Comparison of ENCODE assay signal across 8 cellular contexts in the genomic region with DNA sequence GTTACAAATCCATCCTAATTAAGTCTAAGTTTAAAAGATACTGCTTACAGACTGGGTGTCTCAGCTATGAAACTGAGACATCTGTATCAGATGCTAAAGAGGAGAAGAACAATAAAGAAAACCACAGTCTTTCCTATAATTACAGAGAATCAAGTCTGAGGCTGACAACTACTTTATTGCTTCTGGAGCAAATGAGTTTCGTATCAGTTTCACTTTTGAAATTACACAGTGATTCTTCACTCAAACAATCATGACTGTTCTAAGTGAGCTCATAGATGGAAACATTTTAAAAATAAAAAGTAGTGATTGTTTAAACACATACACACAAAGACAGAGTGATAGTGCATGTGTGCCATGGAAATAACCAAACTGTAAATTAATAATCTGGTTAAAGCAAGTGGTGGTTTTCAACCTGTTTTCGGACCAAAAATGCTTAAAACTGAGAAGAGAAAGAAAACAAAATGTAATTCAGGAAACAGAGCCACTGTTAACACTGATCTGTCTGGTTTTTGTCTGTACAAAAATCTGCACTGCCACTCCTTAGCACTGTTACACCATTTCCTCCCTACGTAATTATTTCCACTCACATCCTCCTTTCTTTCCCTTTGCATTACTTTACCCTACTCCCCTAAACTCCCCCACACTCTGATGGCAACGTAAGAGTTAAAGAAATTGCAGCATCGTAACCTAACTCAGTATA. TPM values are rescaled to one million over a fixed set of nuclear protein-coding genes. Genes with fewer than 3 reads are reported as not detected.
DNase-seq lines count a peak whose midpoint lies in the region; ATAC-seq and TF ChIP-seq lines count a peak whose summit lies in the region.

No MANE protein-coding gene starts in this region.

- no peak for TF ChIP-seq CTCF in GM10266 (IDR thresholded peaks at IDR 0.05; ENCODE audit: control insufficient read depth, insufficient read depth, low read depth, missing control alignments)
- TF ChIP-seq CTCF in cardiac muscle cell (IDR thresholded peaks at IDR 0.05; ENCODE audit: low read depth, low read length) = no peak

- H3K36me3 ChIP-seq in Karpas-422 (ENCODE audit: insufficient read depth, low read length) (peaks cover 51% of the 10 kb centered on the region), cardiac muscle cell (peaks cover 5% of the 10 kb centered on the region)

- H3K4me3 Mint-ChIP-seq in activated T-helper 1 cell treated with anti-CD3 and anti-CD28 coated beads, Interleukin-12 subunit alpha, Interleukin-12 subunit beta, Interleukin-2, Interleukin-4 antibody, amounts not matched to agents 30 ng/mL and 10 ng/mL and 1 ng/mL, durations not matched to agents 14 hours and 24 hours and 36 hours = peak overlapping the region; percentile 80

- ATAC-seq in GM21619 (IDR thresholded peaks at IDR 0.05; ENCODE audit: unreplicated experiment) = peak; percentile 66

- H3K4me1 ChIP-seq in Karpas-422 (ENCODE audit: low read length) (peaks cover 45% of the 10 kb centered on the region), cardiac muscle cell (ENCODE audit: low read depth) (no peaks in the 10 kb centered on the region)

- DNase-seq in GM10266 (ENCODE audit: extremely low spot score) (peak; percentile 58), Karpas-422 (no peak), cardiac muscle cell (ENCODE audit: low read depth in 1 of 2, low spot score in 1 of 2) (peak in 1 of 2 donors; percentile 89), skeletal muscle cell (ENCODE audit: low read depth) (no peak), HK-2 (ENCODE audit: unreplicated experiment) (no peak), NCI-H128 (lab: John Stamatoyannopoulos, UW; ENCODE audit: unreplicated experiment) (no peak)
- peak; percentile 32 for DNase-seq in activated T-helper 1 cell treated with anti-CD3 and anti-CD28 coated beads, Interleukin-12 subunit alpha, Interleukin-12 subunit beta, Interleukin-2, Interleukin-4 antibody, amounts not matched to agents 30 ng/mL and 10 ng/mL and 1 ng/mL, durations not matched to agents 14 hours and 24 hours and 36 hours (ENCODE audit: low spot score)

- H3K4me1 Mint-ChIP-seq in activated T-helper 1 cell treated with anti-CD3 and anti-CD28 coated beads, Interleukin-12 subunit alpha, Interleukin-12 subunit beta, Interleukin-2, Interleukin-4 antibody, amounts not matched to agents 30 ng/mL and 10 ng/mL and 1 ng/mL, durations not matched to agents 14 hours and 24 hours and 36 hours (ENCODE audit: low read depth) = peaks cover 63% of the 10 kb centered on the region

- H3K27me3 Mint-ChIP-seq in activated T-helper 1 cell treated with anti-CD3 and anti-CD28 coated beads, Interleukin-12 subunit alpha, Interleukin-12 subunit beta, Interleukin-2, Interleukin-4 antibody, amounts not matched to agents 30 ng/mL and 10 ng/mL and 1 ng/mL, durations not matched to agents 14 hours and 24 hours and 36 hours (ENCODE audit: insufficient read depth) = no peaks in the 10 kb centered on the region

- H3K4me3 ChIP-seq in Karpas-422 (ENCODE audit: low read length) (peak overlapping the region; percentile 35), cardiac muscle cell (no peak overlapping the region), skeletal muscle cell (ENCODE audit: low read depth, low read length) (peak overlapping the region; percentile 28)

- H2AFZ ChIP-seq in Karpas-422 (ENCODE audit: low read length) = no peak overlapping the region

- no peaks in the 10 kb centered on the region for H3K9me2 ChIP-seq in Karpas-422 (replicated peaks; ENCODE audit: insufficient read depth, low read length)

- peak overlapping the region; percentile 30; the same call in 1 of the 2 replicates for H3K9ac ChIP-seq in Karpas-422 (ENCODE audit: low read length)

- H3K79me2 ChIP-seq in Karpas-422 (ENCODE audit: low read length) = peaks cover 97% of the 10 kb centered on the region

- peaks cover 8% of the 10 kb centered on the region; the same call in 1 of the 2 replicates for H3K9me3 ChIP-seq in Karpas-422 (ENCODE audit: low read length)
- no peaks in the 10 kb centered on the region for H3K9me3 ChIP-seq in cardiac muscle cell (ENCODE audit: low read depth)

- H3K27ac ChIP-seq in Karpas-422 (ENCODE audit: low read length) (peak overlapping the region; percentile 65), cardiac muscle cell (peak overlapping the region; percentile 14)

- no peaks in the 10 kb centered on the region for H3K27me3 ChIP-seq in Karpas-422 (ENCODE audit: low read length)
- no peaks in the 10 kb centered on the region for H3K27me3 ChIP-seq in cardiac muscle cell

- peaks cover 35% of the 10 kb centered on the region for H3K36me3 Mint-ChIP-seq in activated T-helper 1 cell treated with anti-CD3 and anti-CD28 coated beads, Interleukin-12 subunit alpha, Interleukin-12 subunit beta, Interleukin-2, Interleukin-4 antibody, amounts not matched to agents 30 ng/mL and 10 ng/mL and 1 ng/mL, durations not matched to agents 14 hours and 24 hours and 36 hours (ENCODE audit: low read depth)

- intact Hi-C loops in activated T-helper 1 cell treated with anti-CD3 and anti-CD28 coated beads, Interleukin-12 subunit alpha, Interleukin-12 subunit beta, Interleukin-2, Interleukin-4 antibody, amounts not matched to agents 30 ng/mL and 10 ng/mL and 1 ng/mL, durations not matched to agents 14 hours and 24 hours and 36 hours (cut with micrococcal nuclease) = loop anchor here (1.0 to 10.0 kb wide), 11 partner anchors 11 to 1039 kb away; a partner anchor contains a TSS

- H3K27ac Mint-ChIP-seq in activated T-helper 1 cell treated with anti-CD3 and anti-CD28 coated beads, Interleukin-12 subunit alpha, Interleukin-12 subunit beta, Interleukin-2, Interleukin-4 antibody, amounts not matched to agents 30 ng/mL and 10 ng/mL and 1 ng/mL, durations not matched to agents 14 hours and 24 hours and 36 hours = peak overlapping the region; percentile 96

- peaks cover 9% of the 10 kb centered on the region for H3K9me3 Mint-ChIP-seq in activated T-helper 1 cell treated with anti-CD3 and anti-CD28 coated beads, Interleukin-12 subunit alpha, Interleukin-12 subunit beta, Interleukin-2, Interleukin-4 antibody, amounts not matched to agents 30 ng/mL and 10 ng/mL and 1 ng/mL, durations not matched to agents 14 hours and 24 hours and 36 hours

- H4K20me1 ChIP-seq in Karpas-422 (ENCODE audit: insufficient read depth, low read depth, low read length) = no peaks in the 10 kb centered on the region

- H3K4me2 ChIP-seq in Karpas-422 (ENCODE audit: low read depth, low read length, poor library complexity, severe bottlenecking) = peak overlapping the region; percentile 51

RNA-seq across cellular contexts. Expression of a gene that starts 12.5 kb away (rescaled TPM):
- 41.1 and 64.0 TPM in 2 replicates for total RNA-seq in Karpas-422 (2014; rRNA removed; shearing (Covaris generic); ENCODE audit: low replicate concordance)
- total RNA-seq in activated T-helper 1 cell treated with anti-CD3 and anti-CD28 coated beads, Interleukin-12 subunit alpha, Interleukin-12 subunit beta, Interleukin-2, Interleukin-4 antibody, amounts not matched to agents 30 ng/mL and 10 ng/mL and 1 ng/mL, durations not matched to agents 14 hours and 24 hours and 36 hours = 83.3 and 87.1 TPM in 2 replicates
- 24.7 and 29.5 TPM in 2 replicates for total RNA-seq in cardiac muscle cell
- polyA plus RNA-seq in cardiac muscle cell = 21.5 and 24.2 TPM in 2 replicates

RNA-seq across cellular contexts. Expression of a gene that starts 53.1 kb away (rescaled TPM):
- not detected in 2 replicates for total RNA-seq in Karpas-422 (2014; rRNA removed; shearing (Covaris generic); ENCODE audit: low replicate concordance)
- total RNA-seq in activated T-helper 1 cell treated with anti-CD3 and anti-CD28 coated beads, Interleukin-12 subunit alpha, Interleukin-12 subunit beta, Interleukin-2, Interleukin-4 antibody, amounts not matched to agents 30 ng/mL and 10 ng/mL and 1 ng/mL, durations not matched to agents 14 hours and 24 hours and 36 hours = not detected in 2 replicates
- not detected in 2 replicates for total RNA-seq in cardiac muscle cell
- 0.12 TPM in 1 of 2 replicates, not detected in the other for polyA plus RNA-seq in cardiac muscle cell

Comparison
In these comparisons a context has a peak if more than half of its experiments do, and no peak if none do; other contexts are left out.
1. DNase-seq: peak in GM10266 (single experiment) and activated T-helper 1 cell treated with anti-CD3 and anti-CD28 coated beads, Interleukin-12 subunit alpha, Interleukin-12 subunit beta, Interleukin-2, Interleukin-4 antibody, amounts not matched to agents 30 ng/mL and 10 ng/mL and 1 ng/mL, durations not matched to agents 14 hours and 24 hours and 36 hours (single experiment); none in Karpas-422 (single experiment), skeletal muscle cell (single experiment), HK-2 (single experiment) and NCI-H128 (single experiment).